In the genomic region with DNA sequence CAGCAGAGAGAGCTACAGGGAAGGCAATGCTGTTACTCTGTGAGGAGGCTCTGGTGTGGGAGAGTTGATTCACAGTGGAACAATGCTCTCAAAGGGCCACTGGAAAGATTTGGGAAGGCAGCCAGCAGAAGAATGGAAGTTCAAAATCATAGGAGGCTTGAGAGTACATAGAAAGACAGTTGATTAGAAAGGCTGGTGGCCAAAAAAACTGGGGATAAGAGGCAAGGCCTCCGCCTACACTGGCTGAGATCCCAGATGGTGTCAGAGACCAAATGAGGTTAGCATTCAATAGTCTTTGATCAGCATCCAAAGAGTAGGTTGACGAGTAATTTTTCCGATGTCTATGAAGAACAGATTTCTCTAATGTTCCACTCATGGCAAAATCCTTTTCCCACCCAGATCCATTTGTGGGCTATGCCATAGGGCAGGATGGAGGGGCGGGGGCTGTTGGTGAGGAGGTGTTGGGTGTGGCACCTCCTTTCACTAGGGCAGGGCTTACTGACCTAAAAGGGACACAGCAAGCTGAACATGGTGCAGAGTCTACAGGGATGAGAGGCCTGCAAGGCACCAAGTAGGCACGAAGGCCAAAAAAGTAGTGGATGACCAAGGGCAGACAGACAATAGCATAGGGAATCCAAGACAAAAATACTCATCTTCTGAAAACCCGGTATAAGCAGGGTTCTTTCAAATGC, we compare ENCODE assay signal across 11 cellular contexts. TPM values are rescaled to one million over a fixed set of nuclear protein-coding genes. Genes with fewer than 3 reads are reported as not detected.
A peak's percentile ranks its signal among the peaks of the same experiment; 100 is the strongest.
DNase-seq lines count a peak whose midpoint lies in the region; TF ChIP-seq lines count a peak whose summit lies in the region.
"Had no signal": no experiment of that assay in that cellular context is flagged by ENCODE, and none has a peak within 500 bp of the region (broad histone marks: within the 10 kb centered on the region; RNA-seq: fewer than 3 reads in every experiment).

No MANE protein-coding gene starts in this region.

- H3K27me3 ChIP-seq in brain microvascular endothelial cell (replicated peaks) (no peaks in the 10 kb centered on the region), suprapubic skin (no peaks in the 10 kb centered on the region)

- peak; percentile 57 for DNase-seq in DMS153 treated with DMSO at 0.1 percent for 48 hours (lab: John Stamatoyannopoulos, UW; ENCODE audit: unreplicated experiment)
- DNase-seq in NCI-H1105 treated with DMSO at 0.1 percent for 48 hours (lab: John Stamatoyannopoulos, UW) = peak; percentile 89
- peak; percentile 73 for DNase-seq in brain microvascular endothelial cell
- DNase-seq in HuH-7 (ENCODE audit: low spot score) = no peak
- no peak for DNase-seq in suprapubic skin (ENCODE audit: low spot score in 2 of 2)
- no peak for DNase-seq in T-helper 2 cell
- no peak for DNase-seq in activated gamma-delta T cell (lab: John Stamatoyannopoulos, UW)
- DNase-seq: naive thymus-derived CD4-positive, alpha-beta T cell; NCI-H2171; stimulated activated CD4-positive, alpha-beta T cell treated with anti-CD3 and anti-CD28 coated beads, Interleukin-1b, Interleukin-23, amount 100 ng/mL, for 48 hours had no signal

- in situ Hi-C loops in brain microvascular endothelial cell (cut with HindIII; ENCODE audit: low pct_ligation_motif_present, low sequenced_read_pairs) = no loop called here

- H3K4me1 Mint-ChIP-seq in nephron = peaks cover 18% of the 10 kb centered on the region

- TF ChIP-seq POLR2A in suprapubic skin (IDR thresholded peaks at IDR 0.05) = no peak

- peak overlapping the region; percentile 26 to 73 (median 34) for H3K27ac Mint-ChIP-seq in nephron
- H3K27ac Mint-ChIP-seq: naive thymus-derived CD4-positive, alpha-beta T cell had no signal

- H3K36me3 ChIP-seq in brain microvascular endothelial cell (replicated peaks) (no peaks in the 10 kb centered on the region), suprapubic skin (no peaks in the 10 kb centered on the region)

- H3K9me3 ChIP-seq in suprapubic skin = no peaks in the 10 kb centered on the region

- no peaks in the 10 kb centered on the region for H3K9me3 Mint-ChIP-seq in nephron

- no peak for TF ChIP-seq EP300 in suprapubic skin (IDR thresholded peaks at IDR 0.05)

- no peaks in the 10 kb centered on the region for H3K36me3 Mint-ChIP-seq in nephron (ENCODE audit: low read depth)

- H3K4me3 Mint-ChIP-seq in nephron = no peak overlapping the region
- H3K4me3 Mint-ChIP-seq: naive thymus-derived CD4-positive, alpha-beta T cell had no signal

- 32% methylated on average over 6 of the region's 6 CpGs for WGBS in suprapubic skin

- H3K4me1 ChIP-seq in suprapubic skin = peaks cover 15% of the 10 kb centered on the region

- H3K4me3 ChIP-seq in brain microvascular endothelial cell (ENCODE audit: low read depth, low read length) (no peak overlapping the region), suprapubic skin (no peak overlapping the region)

- TF ChIP-seq CTCF in brain microvascular endothelial cell (IDR thresholded peaks at IDR 0.05; ENCODE audit: low read depth, low read length, missing control alignments) (no peak), nephron (IDR thresholded peaks at IDR 0.05; ENCODE audit: unreplicated experiment in 3 of 3) (no peak), suprapubic skin (IDR thresholded peaks at IDR 0.05) (no peak)

- no peak overlapping the region for H3K27ac ChIP-seq in brain microvascular endothelial cell
- no peak overlapping the region for H3K27ac ChIP-seq in suprapubic skin

- no peaks in the 10 kb centered on the region for H3K27me3 Mint-ChIP-seq in nephron (ENCODE audit: low read depth)

RNA-seq across cellular contexts. Expression of gene TEC, which starts 15.1 kb away (rescaled TPM):
- 10 to 100 TPM in 1 of 4 donors, 1 to 10 TPM in 3; 4.1 to 18.8 (median 7.2) TPM for total RNA-seq in suprapubic skin

Comparison
In these comparisons a context has a peak if more than half of its experiments do, and no peak if none do; other contexts are left out.
1. DNase-seq: peak in DMS153 treated with DMSO at 0.1 percent for 48 hours (single experiment), NCI-H1105 treated with DMSO at 0.1 percent for 48 hours (single experiment) and brain microvascular endothelial cell (single experiment); none in HuH-7 (single experiment), suprapubic skin (0 of 2), T-helper 2 cell (0 of 5) and activated gamma-delta T cell (single experiment).